Comparison of ENCODE assay signal across 9 cellular contexts in the genomic region with DNA sequence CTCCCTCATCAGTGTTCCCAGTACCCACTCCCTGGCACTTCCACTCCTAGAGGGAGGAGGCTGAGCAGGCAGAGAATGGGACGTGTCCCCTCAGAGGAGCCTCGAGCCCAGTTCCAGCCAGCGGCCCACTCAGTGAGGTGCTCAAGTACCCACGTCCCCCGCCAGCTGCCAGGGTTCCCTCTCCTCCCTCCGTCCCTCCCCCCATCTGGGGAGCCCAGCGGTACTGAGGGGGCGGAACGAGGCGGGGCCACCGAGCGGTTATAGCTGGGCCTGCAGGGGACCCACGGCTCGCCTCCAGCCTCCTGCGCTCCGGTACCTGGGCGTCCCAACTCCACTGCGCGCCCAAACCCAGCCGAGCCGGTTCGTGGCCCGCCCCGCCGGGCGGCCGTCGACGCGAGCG. TPM values are rescaled to one million over a fixed set of nuclear protein-coding genes. Genes with fewer than 3 reads are reported as not detected.
DNase-seq lines count a peak whose midpoint lies in the region; ATAC-seq, FAIRE-seq and TF ChIP-seq lines count a peak whose summit lies in the region.
"Had no signal": no experiment of that assay in that cellular context is flagged by ENCODE, and none has a peak within 500 bp of the region (broad histone marks: within the 10 kb centered on the region; RNA-seq: fewer than 3 reads in every experiment).

A gene (plus strand): TSS at position 286 of the 400 bp plus-strand sequence.

- peaks cover 18% of the 10 kb centered on the region for H3K27me3 Mint-ChIP-seq in activated CD8-positive, alpha-beta T cell treated with anti-CD3 and anti-CD28 coated beads for 36 hours
- H3K27me3 Mint-ChIP-seq in natural killer cell (ENCODE audit: low read depth in 2 of 2) = peaks cover 0 to 27% of the 10 kb centered on the region in 2 donors

- no peak for TF ChIP-seq RAD21 in HepG2 (CRISPR knock-in tag; IDR thresholded peaks at IDR 0.05)

- FAIRE-seq in HepG2 (lab: Jason Lieb, UNC) (no peak), frontal cortex (lab: Jason Lieb, UNC) (no peak)
- FAIRE-seq: TTC549 had no signal

- CTCF ChIA-PET in activated CD8-positive, alpha-beta T cell treated with anti-CD3 and anti-CD28 coated beads for 36 hours (lab: Charles Lee) = interaction anchor here (1.0 to 3.4 kb wide), 2 partner anchors 16 to 21 kb away, joined by 3 to 13 read pairs; no protein-coding TSS in a partner anchor
- CTCF ChIA-PET in HepG2 (lab: Yijun Ruan, JAX; ENCODE audit: low intra/inter-chr PET ratio, low total read pairs) = no interaction called here

- TF ChIP-seq EP300 in HepG2 (IDR thresholded peaks at IDR 0.05; ENCODE audit: low read depth in 2 of 2, low read length in 2 of 2) (no peak), HepG2 (CRISPR knock-in tag; IDR thresholded peaks at IDR 0.05; ENCODE audit: borderline replicate concordance) (no peak)

- no peak for TF ChIP-seq CTCF in activated CD8-positive, alpha-beta T cell treated with anti-CD3 and anti-CD28 coated beads for 36 hours (IDR thresholded peaks at IDR 0.05)
- TF ChIP-seq CTCF in HepG2 (CRISPR knock-in tag; IDR thresholded peaks at IDR 0.05) (no peak), natural killer cell (IDR thresholded peaks at IDR 0.05) (no peak)

- no TSS peak for BruUV-seq in HepG2 (replicated peaks; lab: Mats Ljungman, UMichigan)

- no peak within 1 kb of the TSS for H3K27ac Mint-ChIP-seq in activated CD8-positive, alpha-beta T cell treated with anti-CD3 and anti-CD28 coated beads for 36 hours
- no peak within 1 kb of the TSS for H3K27ac Mint-ChIP-seq in natural killer cell

- H3K79me2 ChIP-seq in ACC112 (ENCODE audit: control insufficient read depth, insufficient read depth, low read length, unreplicated experiment) (no peaks in the 10 kb centered on the region), HepG2 (ENCODE audit: insufficient read depth, low read length) (no peaks in the 10 kb centered on the region)

- POLR2A ChIA-PET in activated CD8-positive, alpha-beta T cell treated with anti-CD3 and anti-CD28 coated beads for 36 hours (lab: Charles Lee) = interaction anchor here (0.6 to 3.1 kb wide), 8 partner anchors 7 to 136 kb away, joined by 3 to 20 read pairs (median 5); a partner anchor contains a TSS
- POLR2A ChIA-PET in HepG2 (lab: Yijun Ruan, JAX) = interaction anchor here (0.8 to 1.2 kb wide), 4 partner anchors 10 to 136 kb away, joined by 3 to 6 read pairs (median 4); a partner anchor contains a TSS

- peak; percentile 37 for ATAC-seq in activated CD8-positive, alpha-beta T cell treated with anti-CD3 and anti-CD28 coated beads for 36 hours
- ATAC-seq in HepG2 = no peak
- no peak for ATAC-seq in HG03378 (IDR thresholded peaks at IDR 0.05; ENCODE audit: unreplicated experiment)
- ATAC-seq in natural killer cell = no peak

- H3K4me3 Mint-ChIP-seq in activated CD8-positive, alpha-beta T cell treated with anti-CD3 and anti-CD28 coated beads for 36 hours = peak within 1 kb of the TSS; percentile 69
- H3K4me3 Mint-ChIP-seq in natural killer cell = no peak within 1 kb of the TSS

- H3K27ac ChIP-seq in ACC112 (ENCODE audit: low read depth, low read length) (no peak within 1 kb of the TSS), HepG2 (ENCODE audit: extremely low read length, insufficient read depth, low read length) (no peak within 1 kb of the TSS)

- peaks cover 4% of the 10 kb centered on the region for H3K36me3 Mint-ChIP-seq in activated CD8-positive, alpha-beta T cell treated with anti-CD3 and anti-CD28 coated beads for 36 hours (ENCODE audit: low read depth)
- H3K36me3 Mint-ChIP-seq in natural killer cell = no peaks in the 10 kb centered on the region

- H3K4me3 ChIP-seq in ACC112 (ENCODE audit: low read depth, low read length) = peak within 1 kb of the TSS; percentile 51
- H3K4me3 ChIP-seq in HepG2 (replicated peaks in 1 of 3; ENCODE audit: insufficient read depth in 1 of 3, low read depth in 2 of 3, low read length in 3 of 3) = peak within 1 kb of the TSS; percentile 26 to 65 (median 35); a peak in 4 of 6 replicates

- peak; percentile 71 for DNase-seq in activated CD8-positive, alpha-beta T cell treated with anti-CD3 and anti-CD28 coated beads for 36 hours
- no peak for DNase-seq in HepG2 (ENCODE audit: low spot score)
- no peak for DNase-seq in NCI-H446 (lab: John Stamatoyannopoulos, UW)
- DNase-seq in natural killer cell = no peak
- DNase-seq in frontal cortex (ENCODE audit: low spot score in 2 of 2) = no peak

- H3K36me3 ChIP-seq in ACC112 (ENCODE audit: insufficient read depth, low read length) (no peaks in the 10 kb centered on the region), ES-I3 (ENCODE audit: insufficient read depth, low read length) (no peaks in the 10 kb centered on the region), HepG2 (replicated peaks in 1 of 2; ENCODE audit: control insufficient read depth in 1 of 2, insufficient read depth in 2 of 2, low read length in 2 of 2) (no peaks in the 10 kb centered on the region)

- peak within 1 kb of the TSS; percentile 68 for H3K4me2 ChIP-seq in HepG2 (ENCODE audit: low read depth, low read length)

- peaks cover 16% of the 10 kb centered on the region for H3K27me3 ChIP-seq in ACC112 (ENCODE audit: insufficient read depth, low read length)
- peaks cover 3 to 20% of the 10 kb centered on the region in 2 experiments; a peak in 3 of 5 replicates for H3K27me3 ChIP-seq in HepG2 (ENCODE audit: control insufficient read depth in 1 of 2, insufficient read depth in 2 of 2, low read length in 2 of 2)

- H3K9me3 ChIP-seq in ES-I3 (ENCODE audit: control insufficient read depth, insufficient read depth, low read length) (no peaks in the 10 kb centered on the region), HepG2 (ENCODE audit: low read length) (no peaks in the 10 kb centered on the region)

- no peaks in the 10 kb centered on the region for H4K20me1 ChIP-seq in HepG2 (ENCODE audit: insufficient read depth, low read length)

- no peak for TF ChIP-seq POLR2A in HepG2 (IDR thresholded peaks at IDR 0.05; ENCODE audit: insufficient read depth in 1 of 2, low read depth in 2 of 2, low read length in 2 of 2)

- in situ Hi-C loops in HepG2 (cut with HindIII; ENCODE audit: extremely low pct_ligation_motif_present, low pct_unique_long_range_greater_than_20kb) = no loop called here

- H3K4me1 ChIP-seq in ACC112 (ENCODE audit: control insufficient read depth, insufficient read depth, low read length, unreplicated experiment) (peaks cover 9% of the 10 kb centered on the region), ES-I3 (ENCODE audit: insufficient read depth, low read length) (peaks cover 6% of the 10 kb centered on the region; the same call in 1 of the 2 replicates), HepG2 (ENCODE audit: insufficient read depth, low read length) (peaks cover 64% of the 10 kb centered on the region)

- H3K4me1 Mint-ChIP-seq in activated CD8-positive, alpha-beta T cell treated with anti-CD3 and anti-CD28 coated beads for 36 hours (ENCODE audit: low read depth) = peaks cover 16% of the 10 kb centered on the region
- peaks cover 8 to 17% of the 10 kb centered on the region in 2 donors for H3K4me1 Mint-ChIP-seq in natural killer cell

- H2AFZ ChIP-seq in ACC112 (ENCODE audit: low read length, unreplicated experiment) = peak within 1 kb of the TSS; percentile 25
- no peak within 1 kb of the TSS for H2AFZ ChIP-seq in HepG2 (ENCODE audit: low read length)

- H3K9ac ChIP-seq in ES-I3 (ENCODE audit: low read depth, low read length) (peak within 1 kb of the TSS; percentile 62; the same call in 1 of the 2 replicates), HepG2 (ENCODE audit: insufficient read depth, low read depth, low read length) (0 out of 2 replicates have a peak within 1 kb of the TSS, but pooled peaks have one; percentile 3)

- H3K9me3 Mint-ChIP-seq in activated CD8-positive, alpha-beta T cell treated with anti-CD3 and anti-CD28 coated beads for 36 hours = no peaks in the 10 kb centered on the region
- H3K9me3 Mint-ChIP-seq in natural killer cell = no peaks in the 10 kb centered on the region

- intact Hi-C loops in activated CD8-positive, alpha-beta T cell treated with anti-CD3 and anti-CD28 coated beads for 36 hours (cut with micrococcal nuclease) = no loop called here
- intact Hi-C loops in HepG2 (cut with micrococcal nuclease; ENCODE audit: unreplicated experiment) (no loop called here), natural killer cell (cut with micrococcal nuclease) (no loop called here)

- 3% methylated on average over 5 of the region's 31 CpGs for WGBS in HepG2 (ENCODE audit: low lambda C conversion rate)

RNA-seq across cellular contexts. Expression of the gene that starts here (rescaled TPM):
- 10 to 100 TPM; 24.3 to 28.3 TPM for total RNA-seq in activated CD8-positive, alpha-beta T cell treated with anti-CD3 and anti-CD28 coated beads for 36 hours
- total RNA-seq in HepG2 (2016; rRNA removed; fragmentation: Illumina TruSeq; extraction: Trizol) (0.97 TPM in 1 of 2 replicates, not detected in the other), natural killer cell (under 1 TPM in 1 of 3 donors, not detected in 2; 0.80 TPM), frontal cortex (not detected)
- total RNA-seq in HepG2 (2016; cell fraction: cytosol; rRNA removed; fragmentation: Illumina TruSeq; extraction: Trizol; ENCODE audit: low read depth) = 1.1 and 2.6 TPM in 2 replicates
- 0.87 TPM in 1 of 2 replicates, not detected in the other for total RNA-seq in HepG2 (2016; cell fraction: insoluble cytoplasmic fraction; rRNA removed; fragmentation: Illumina TruSeq; extraction: Trizol)
- 0.71 and 0.79 TPM in 2 replicates for total RNA-seq in HepG2 (2016; cell fraction: membrane; rRNA removed; fragmentation: Illumina TruSeq; extraction: Trizol)
- total RNA-seq in HepG2 (2016; cell fraction: nucleus; rRNA removed; fragmentation: Illumina TruSeq; extraction: Trizol) = not detected in 2 replicates
- 0.24 and 0.25 TPM in 2 replicates for polyA plus RNA-seq in HepG2 (2011; rRNA removed)
- polyA plus RNA-seq in HepG2 (2011; cell fraction: cytosol; rRNA removed) = 0.50 and 0.85 TPM in 2 replicates
- polyA plus RNA-seq in HepG2 (2011; cell fraction: nucleus; rRNA removed) = 1.1 and 1.2 TPM in 2 replicates
- polyA plus RNA-seq in HepG2 (2012) = 0.82 and 1.4 TPM in 2 replicates
- polyA plus RNA-seq in HepG2 (2016; cell fraction: cytosol; fragmentation: Illumina TruSeq; extraction: Trizol; ENCODE audit: low read depth) = 0.87 and 1.2 TPM in 2 replicates
- polyA plus RNA-seq in HepG2 (2016; cell fraction: insoluble cytoplasmic fraction; fragmentation: Illumina TruSeq; extraction: Trizol; ENCODE audit: low read depth) = 0.61 and 0.63 TPM in 2 replicates
- polyA plus RNA-seq in HepG2 (2016; cell fraction: membrane; fragmentation: Illumina TruSeq; extraction: Trizol; ENCODE audit: low read depth) = 0.42 and 0.81 TPM in 2 replicates
- polyA plus RNA-seq in HepG2 (2016; cell fraction: nucleus; fragmentation: Illumina TruSeq; extraction: Trizol; ENCODE audit: insufficient read depth, low read depth) = 0.85 and 2.0 TPM in 2 replicates
- 0.21 TPM in 1 of 2 replicates, not detected in the other for polyA minus RNA-seq in HepG2 (2011; rRNA and poly(A)+ RNA removed; ENCODE audit: low replicate concordance)
- 3.4 TPM in 1 of 2 replicates, not detected in the other for polyA minus RNA-seq in HepG2 (2011; cell fraction: cytosol; rRNA and poly(A)+ RNA removed)
- polyA minus RNA-seq in HepG2 (2011; cell fraction: nucleus; rRNA and poly(A)+ RNA removed) = 0.50 TPM in 1 of 2 replicates, not detected in the other

Comparison
In these comparisons a context has a peak if more than half of its experiments do, and no peak if none do; other contexts are left out.
1. RNA of the gene that starts here (total RNA-seq): 24.3 to 28.3 TPM in activated CD8-positive, alpha-beta T cell treated with anti-CD3 and anti-CD28 coated beads for 36 hours; 0.71 to 2.6 TPM in HepG2, 0.80 TPM in natural killer cell and not detected in frontal cortex (single experiment); every median in the first group is over 4 times any median in the second.